9 cellular contexts compared by ENCODE assay signal in the genomic region with DNA sequence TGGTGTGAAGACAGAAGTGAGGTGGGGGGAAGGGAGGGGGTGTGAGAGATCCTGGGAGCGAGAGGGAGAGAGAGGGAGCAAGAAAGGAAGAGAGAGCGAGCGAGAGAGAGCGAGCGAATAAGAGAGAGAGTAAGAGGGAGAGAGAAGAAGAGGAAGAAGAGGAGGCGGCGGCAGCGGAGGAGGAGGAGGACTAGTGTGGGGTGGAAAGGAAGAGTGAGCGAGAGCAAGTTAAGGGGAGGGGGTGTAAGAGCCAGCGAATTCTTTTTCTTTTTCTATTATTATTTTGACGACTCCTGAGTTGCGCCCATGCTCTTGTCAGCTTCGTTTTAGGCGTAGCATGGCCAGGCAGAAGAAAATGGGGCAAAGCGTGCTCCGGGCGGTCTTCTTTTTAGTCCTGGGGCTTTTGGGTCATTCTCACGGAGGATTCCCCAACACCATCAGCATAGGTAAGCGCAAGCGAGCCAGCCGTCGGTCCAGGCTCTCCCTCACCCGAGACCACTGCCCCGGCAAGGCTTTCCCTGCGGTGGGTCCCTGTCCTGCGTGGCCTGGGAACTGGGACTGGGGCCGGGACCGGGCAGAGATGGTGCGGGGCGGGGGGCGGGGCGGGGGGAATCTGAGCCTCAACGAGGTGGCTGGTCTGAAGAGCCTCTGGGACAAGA. TPM values are rescaled to one million over a fixed set of nuclear protein-coding genes. Genes with fewer than 3 reads are reported as not detected.
DNase-seq lines count a peak whose midpoint lies in the region; ATAC-seq and TF ChIP-seq lines count a peak whose summit lies in the region.
"Had no signal": no experiment of that assay in that cellular context is flagged by ENCODE, and none has a peak within 500 bp of the region (broad histone marks: within the 10 kb centered on the region; RNA-seq: fewer than 3 reads in every experiment).

A gene (plus strand): TSS at position 80 of the 659 bp plus-strand sequence. CDS start 258 bp downstream, at position 338.

- H3K4me3 ChIP-seq in AG04449 (ENCODE audit: low read depth, low read length) (peak within 1 kb of the TSS; percentile 69), HUES64 (ENCODE audit: low read length) (peak within 1 kb of the TSS; percentile 72)
- H3K4me3 ChIP-seq: lung had no signal

- intact Hi-C loops in natural killer cell (cut with micrococcal nuclease): no loop called here
- intact Hi-C loops in CD14-positive monocyte (cut with micrococcal nuclease): no loop called here

- H3K27me3 ChIP-seq in HUES64 (ENCODE audit: insufficient read depth, low read length): peaks cover 29% of the 10 kb centered on the region

- peak within 1 kb of the TSS; percentile 52; the same call in 1 of the 2 replicates for H3K9ac ChIP-seq in HUES64 (ENCODE audit: low read depth, low read length)

- H3K36me3 ChIP-seq in HUES64 (ENCODE audit: insufficient read depth, low read length): no peaks in the 10 kb centered on the region

- no peaks in the 10 kb centered on the region for H3K9me3 Mint-ChIP-seq in endothelial cell (ENCODE audit: unreplicated experiment)
- H3K9me3 Mint-ChIP-seq in natural killer cell: peaks cover 0 to 2% of the 10 kb centered on the region in 2 donors
- peaks cover 0 to 14% (median 7%) of the 10 kb centered on the region in 7 donors for H3K9me3 Mint-ChIP-seq in CD14-positive monocyte

- H3K36me3 Mint-ChIP-seq in endothelial cell (ENCODE audit: low read depth, unreplicated experiment): no peaks in the 10 kb centered on the region
- no peaks in the 10 kb centered on the region for H3K36me3 Mint-ChIP-seq in natural killer cell
- H3K36me3 Mint-ChIP-seq in CD14-positive monocyte: no peaks in the 10 kb centered on the region

- WGBS in HUES64: under 1% methylated on average over 31 of the region's 33 CpGs

- CTCF ChIA-PET in AG04449 (lab: Yijun Ruan, JAX): interaction anchor here (1.0 kb wide), 1 partner anchor 238 kb away, joined by 4 read pairs; no protein-coding TSS in a partner anchor

- ATAC-seq in natural killer cell (no peak), GM21528 (IDR thresholded peaks at IDR 0.05; ENCODE audit: low FRiP score, unreplicated experiment) (no peak), HG03025 (IDR thresholded peaks at IDR 0.05; ENCODE audit: low FRiP score, unreplicated experiment) (no peak)

- peaks cover 15% of the 10 kb centered on the region for H3K4me1 ChIP-seq in HUES64 (ENCODE audit: insufficient read depth, low read length)

- H3K27ac ChIP-seq in HUES64 (ENCODE audit: low read depth, low read length): no peak within 1 kb of the TSS

- peaks cover 7% of the 10 kb centered on the region for H3K27me3 Mint-ChIP-seq in endothelial cell (ENCODE audit: unreplicated experiment)
- peaks cover 22 to 59% of the 10 kb centered on the region in 2 donors for H3K27me3 Mint-ChIP-seq in natural killer cell (ENCODE audit: low read depth in 2 of 2)
- H3K27me3 Mint-ChIP-seq in CD14-positive monocyte (ENCODE audit: low read depth in 3 of 3): peaks cover 37 to 55% (median 51%) of the 10 kb centered on the region in 3 donors

- H3K4me3 Mint-ChIP-seq in endothelial cell (ENCODE audit: unreplicated experiment) (peak within 1 kb of the TSS; percentile 83), natural killer cell (peak within 1 kb of the TSS; percentile 14), CD14-positive monocyte (peak within 1 kb of the TSS in 1 of 2 donors; percentile 84)

- H3K27ac Mint-ChIP-seq in endothelial cell (ENCODE audit: unreplicated experiment): no peak within 1 kb of the TSS
- H3K27ac Mint-ChIP-seq in natural killer cell: no peak within 1 kb of the TSS
- H3K27ac Mint-ChIP-seq in CD14-positive monocyte: no peak within 1 kb of the TSS

- TF ChIP-seq CTCF in AG04449 (IDR thresholded peaks at IDR 0.05; ENCODE audit: insufficient read depth, low read length, missing control alignments): no peak
- TF ChIP-seq CTCF in endothelial cell (IDR thresholded peaks at IDR 0.05; ENCODE audit: unreplicated experiment): no peak
- TF ChIP-seq CTCF in natural killer cell (IDR thresholded peaks at IDR 0.05): no peak
- TF ChIP-seq CTCF in CD14-positive monocyte (IDR thresholded peaks at IDR 0.05): no peak

- H3K9me3 ChIP-seq in HUES64 (ENCODE audit: insufficient read depth, low read depth, low read length): no peaks in the 10 kb centered on the region

- H3K4me1 Mint-ChIP-seq in endothelial cell (ENCODE audit: unreplicated experiment) (peaks cover 2% of the 10 kb centered on the region), natural killer cell (peaks cover 0 to 8% of the 10 kb centered on the region in 2 donors), CD14-positive monocyte (peaks cover 7% of the 10 kb centered on the region)

- DNase-seq in AG04449 (ENCODE audit: low read depth, low spot score): no peak
- no peak for DNase-seq in endothelial cell (ENCODE audit: low spot score)
- no peak for DNase-seq in natural killer cell
- DNase-seq in CD14-positive monocyte (ENCODE audit: low spot score): no peak
- no peak for DNase-seq in AG08396 (ENCODE audit: low spot score)

- POLR2A ChIA-PET in AG04449 (lab: Yijun Ruan, JAX): interaction anchor here (0.6 to 0.9 kb wide), 2 partner anchors 9 to 227 kb away, joined by 3 to 4 read pairs; no protein-coding TSS in a partner anchor

RNA-seq across cellular contexts. Expression of the gene that starts here (rescaled TPM):
- polyA plus RNA-seq in HUES64 (2013, experiment 1 of 2): 3.1 TPM
- 3.6 TPM for polyA plus RNA-seq in HUES64 (2013, experiment 2 of 2)
- total RNA-seq in endothelial cell (ENCODE audit: unreplicated experiment) (0.51 TPM), natural killer cell (not detected)
- not detected for polyA plus RNA-seq in CD14-positive monocyte
